Comparison of ENCODE assay signal across 1 cellular context in genomic region chr15:67840747-67841634, GRCh38.
A peak's percentile ranks its signal among the peaks of the same experiment; 100 is the strongest.
TF ChIP-seq lines count a peak whose summit lies in the region.

No MANE protein-coding gene starts in this region.

TF ChIP-seq in HepG2, 621 proteins besides CTCF, POLR2A, EP300 and RAD21 (continued from another document and continues in another):
- TF ChIP-seq ZNF318 (CRISPR knock-in tag; IDR thresholded peaks at IDR 0.05) (0 out of 2 replicates have a peak, but pooled peaks have one; percentile 53), SRY (CRISPR knock-in tag; IDR thresholded peaks at IDR 0.05) (peak; percentile 42; the same call in 1 of the 2 replicates), ZNF550 (CRISPR knock-in tag; IDR thresholded peaks at IDR 0.05; ENCODE audit: borderline replicate concordance) (no peak), ZNF17 (CRISPR knock-in tag; IDR thresholded peaks at IDR 0.05) (no peak), SOX13 (IDR thresholded peaks at IDR 0.05) (no peak), SOX13 (CRISPR knock-in tag; conservative IDR thresholded peaks at IDR 0.05 in 1 of 2, IDR thresholded peaks at IDR 0.05 in 1 of 2) (0 out of 4 replicates have a peak, but pooled peaks of 1 of the 2 experiments have one; percentile 6), PATZ1 (CRISPR knock-in tag; IDR thresholded peaks at IDR 0.05) (0 out of 2 replicates have a peak, but pooled peaks have one; percentile 6), LCORL (IDR thresholded peaks at IDR 0.05) (no peak), LCORL (CRISPR knock-in tag; IDR thresholded peaks at IDR 0.05) (peak; percentile 31), MAZ (IDR thresholded peaks at IDR 0.05; ENCODE audit: borderline replicate concordance, low read depth, low read length) (no peak), MAZ (CRISPR knock-in tag; IDR thresholded peaks at IDR 0.05; ENCODE audit: low read depth) (peak; percentile 22; the same call in 1 of the 2 replicates), TEAD3 (CRISPR knock-in tag; optimal IDR thresholded peaks at IDR 0.05; ENCODE audit: borderline replicate concordance) (no peak), ZNF883 (CRISPR knock-in tag; IDR thresholded peaks at IDR 0.05; ENCODE audit: not compliant biosample characterization) (peak; percentile 25), ZNF768 (CRISPR knock-in tag; IDR thresholded peaks at IDR 0.05) (peak; percentile 22; the same call in 1 of the 2 replicates), EHMT2 (IDR thresholded peaks at IDR 0.05; ENCODE audit: borderline replicate concordance, low read depth, low read length) (no peak), SAP130 (CRISPR knock-in tag; IDR thresholded peaks at IDR 0.05; ENCODE audit: low read depth) (peak; percentile 63), ZMYM4 (CRISPR knock-in tag; IDR thresholded peaks at IDR 0.05) (0 out of 2 replicates have a peak, but pooled peaks have one; percentile 28), ZNF691 (CRISPR knock-in tag; IDR thresholded peaks at IDR 0.05; ENCODE audit: borderline replicate concordance, low read depth) (peak; percentile 30; the same call in 1 of the 2 replicates), YEATS2 (CRISPR knock-in tag; IDR thresholded peaks at IDR 0.05; ENCODE audit: borderline replicate concordance) (peak; percentile 2; the same call in 1 of the 2 replicates), RXRA (CRISPR knock-in tag; IDR thresholded peaks at IDR 0.05) (0 out of 2 replicates have a peak, but pooled peaks have one; percentile 29), SAFB2 (CRISPR knock-in tag; IDR thresholded peaks at IDR 0.05; ENCODE audit: borderline replicate concordance, low read depth) (0 out of 2 replicates have a peak, but pooled peaks have one; percentile 6), STAG1 (CRISPR knock-in tag; IDR thresholded peaks at IDR 0.05) (peak; percentile 28), ZSCAN21 (CRISPR knock-in tag; IDR thresholded peaks at IDR 0.05; ENCODE audit: borderline replicate concordance) (peak; percentile 54; the same call in 1 of the 2 replicates), NR2F1 (CRISPR knock-in tag; IDR thresholded peaks at IDR 0.05) (no peak), SP5 (CRISPR knock-in tag; IDR thresholded peaks at IDR 0.05; ENCODE audit: borderline replicate concordance, low read depth) (no peak), ZNF280B (CRISPR knock-in tag; IDR thresholded peaks at IDR 0.05; ENCODE audit: borderline replicate concordance) (0 out of 2 replicates have a peak, but pooled peaks have one; percentile 39), XRCC5 (optimal IDR thresholded peaks at IDR 0.05; ENCODE audit: low read length) (peak; percentile 11), ZNF205 (CRISPR knock-in tag; IDR thresholded peaks at IDR 0.05) (0 out of 2 replicates have a peak, but pooled peaks have one; percentile 37), ZBTB38 (CRISPR knock-in tag; IDR thresholded peaks at IDR 0.05) (no peak), ZNF292 (CRISPR knock-in tag; IDR thresholded peaks at IDR 0.05; ENCODE audit: borderline replicate concordance, low read depth) (0 out of 2 replicates have a peak, but pooled peaks have one; percentile 19), ZNF577 (CRISPR knock-in tag; IDR thresholded peaks at IDR 0.05; ENCODE audit: borderline replicate concordance, low read depth) (no peak), ZNF746 (CRISPR knock-in tag; IDR thresholded peaks at IDR 0.05) (peak; percentile 40; the same call in 1 of the 2 replicates), ZNF350 (CRISPR knock-in tag; IDR thresholded peaks at IDR 0.05; ENCODE audit: borderline replicate concordance, low read depth) (no peak), FOXC1 (CRISPR knock-in tag; IDR thresholded peaks at IDR 0.05; ENCODE audit: borderline replicate concordance) (0 out of 2 replicates have a peak, but pooled peaks have one; percentile 32), NRL (CRISPR knock-in tag; IDR thresholded peaks at IDR 0.05; ENCODE audit: borderline replicate concordance) (peak; percentile 53; the same call in 1 of the 2 replicates), UBTF (CRISPR knock-in tag; IDR thresholded peaks at IDR 0.05) (peak; percentile 18; the same call in 1 of the 2 replicates), SIN3A (IDR thresholded peaks at IDR 0.05; ENCODE audit: borderline replicate concordance, low read depth, low read length) (peak; percentile 28; the same call in 1 of the 2 replicates)
- TF ChIP-seq, protein P1, sequence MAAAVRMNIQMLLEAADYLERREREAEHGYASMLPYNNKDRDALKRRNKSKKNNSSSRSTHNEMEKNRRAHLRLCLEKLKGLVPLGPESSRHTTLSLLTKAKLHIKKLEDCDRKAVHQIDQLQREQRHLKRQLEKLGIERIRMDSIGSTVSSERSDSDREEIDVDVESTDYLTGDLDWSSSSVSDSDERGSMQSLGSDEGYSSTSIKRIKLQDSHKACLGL (CRISPR knock-in tag; IDR thresholded peaks at IDR 0.05) = 0 out of 2 replicates have a peak, but pooled peaks have one; percentile 7
- TF ChIP-seq, protein P2, sequence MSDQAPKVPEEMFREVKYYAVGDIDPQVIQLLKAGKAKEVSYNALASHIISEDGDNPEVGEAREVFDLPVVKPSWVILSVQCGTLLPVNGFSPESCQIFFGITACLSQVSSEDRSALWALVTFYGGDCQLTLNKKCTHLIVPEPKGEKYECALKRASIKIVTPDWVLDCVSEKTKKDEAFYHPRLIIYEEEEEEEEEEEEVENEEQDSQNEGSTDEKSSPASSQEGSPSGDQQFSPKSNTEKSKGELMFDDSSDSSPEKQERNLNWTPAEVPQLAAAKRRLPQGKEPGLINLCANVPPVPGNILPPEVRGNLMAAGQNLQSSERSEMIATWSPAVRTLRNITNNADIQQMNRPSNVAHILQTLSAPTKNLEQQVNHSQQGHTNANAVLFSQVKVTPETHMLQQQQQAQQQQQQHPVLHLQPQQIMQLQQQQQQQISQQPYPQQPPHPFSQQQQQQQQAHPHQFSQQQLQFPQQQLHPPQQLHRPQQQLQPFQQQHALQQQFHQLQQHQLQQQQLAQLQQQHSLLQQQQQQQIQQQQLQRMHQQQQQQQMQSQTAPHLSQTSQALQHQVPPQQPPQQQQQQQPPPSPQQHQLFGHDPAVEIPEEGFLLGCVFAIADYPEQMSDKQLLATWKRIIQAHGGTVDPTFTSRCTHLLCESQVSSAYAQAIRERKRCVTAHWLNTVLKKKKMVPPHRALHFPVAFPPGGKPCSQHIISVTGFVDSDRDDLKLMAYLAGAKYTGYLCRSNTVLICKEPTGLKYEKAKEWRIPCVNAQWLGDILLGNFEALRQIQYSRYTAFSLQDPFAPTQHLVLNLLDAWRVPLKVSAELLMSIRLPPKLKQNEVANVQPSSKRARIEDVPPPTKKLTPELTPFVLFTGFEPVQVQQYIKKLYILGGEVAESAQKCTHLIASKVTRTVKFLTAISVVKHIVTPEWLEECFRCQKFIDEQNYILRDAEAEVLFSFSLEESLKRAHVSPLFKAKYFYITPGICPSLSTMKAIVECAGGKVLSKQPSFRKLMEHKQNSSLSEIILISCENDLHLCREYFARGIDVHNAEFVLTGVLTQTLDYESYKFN (CRISPR knock-in tag; conservative IDR thresholded peaks at IDR 0.05) = 0 out of 2 replicates have a peak, but pooled peaks have one; percentile 19
